Comparison of ENCODE assay signal across 12 cellular contexts in genomic region chr12:113354192-113354591, GRCh38. TPM values are rescaled to one million over a fixed set of nuclear protein-coding genes. Genes with fewer than 3 reads are reported as not detected.
"Had no signal": no experiment of that assay in that cellular context is flagged by ENCODE, and none has a peak within 500 bp of the region (broad histone marks: within the 10 kb centered on the region; RNA-seq: fewer than 3 reads in every experiment).

No MANE protein-coding gene starts in this region.

RNA-seq across cellular contexts. Expression of gene SDS, which starts 49.5 kb away (rescaled TPM):
- total RNA-seq: activated naive CD4-positive, alpha-beta T cell treated with anti-CD3 and anti-CD28 coated beads for 36 hours; activated naive CD4-positive, alpha-beta T cell treated with anti-CD3 and anti-CD28 coated beads, Interleukin-2, amount 50 U/mL, for 72 hours; activated naive CD8-positive, alpha-beta T cell treated with anti-CD3 and anti-CD28 coated beads for 36 hours; activated T-cell treated with anti-CD3 and anti-CD28 coated beads, Interleukin-2, amount 50 U/mL, for 72 hours; activated T-helper 1 cell treated with anti-CD3 and anti-CD28 coated beads, Interleukin-12 subunit alpha, Interleukin-12 subunit beta, Interleukin-2, Interleukin-4 antibody, amounts not matched to agents 30 ng/mL and 10 ng/mL and 1 ng/mL, durations not matched to agents 14 hours and 24 hours and 36 hours; activated T-helper 17 cell treated with anti-CD3 and anti-CD28 coated beads, Interleukin-2, amount 50 U/mL, for 72 hours; activated T-helper 2 cell treated with anti-CD3 and anti-CD28 coated beads, Interferon-gamma antibody, Interleukin-2, Interleukin-4, amounts not matched to agents 10 μg/mL and 5 μg/mL and 100 μg/mL, durations not matched to agents 14 hours and 24 hours and 36 hours; astrocyte; bronchial epithelial cell; cardiac muscle cell; cerebellum; chondrocyte had no signal
- polyA plus RNA-seq: cardiac muscle cell had no signal
